ENCODE assay signal across 29 cellular contexts in the genomic region with DNA sequence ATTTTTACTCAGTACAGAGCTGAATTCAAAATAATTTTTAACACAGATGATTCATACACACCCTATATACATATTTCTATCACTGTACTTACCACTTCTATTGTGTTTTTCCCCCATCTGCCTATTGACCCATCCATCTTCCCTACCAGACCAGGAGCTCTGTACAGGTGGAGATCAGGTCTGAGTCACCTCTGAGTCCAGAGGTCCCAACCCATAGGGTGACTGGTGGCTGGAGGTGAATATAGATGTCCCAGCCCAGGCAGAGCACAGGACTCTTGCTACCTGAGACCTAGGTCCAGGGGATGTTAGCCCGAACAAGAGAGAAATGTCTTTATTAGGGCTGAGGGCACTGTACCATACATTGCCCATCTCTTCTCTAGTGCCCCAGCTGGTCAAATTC.
"Had no signal": no experiment of that assay in that cellular context is flagged by ENCODE, and none has a peak within 500 bp of the region (broad histone marks: within the 10 kb centered on the region; RNA-seq: fewer than 3 reads in every experiment).

No MANE protein-coding gene starts in this region.

- H3K27ac ChIP-seq: PC-9, VCaP had no signal

- H3K4me3 ChIP-seq: PC-9 had no signal

- H3K27ac Mint-ChIP-seq: activated B cell treated with CpG ODN at 0.5 μM for 24 hours; activated CD4-positive, alpha-beta memory T cell treated with anti-CD3 and anti-CD28 coated beads, Interleukin-2, amount 10 ng/mL, durations not matched to agents 7 days and 5 days; activated CD8-positive, alpha-beta memory T cell treated with anti-CD3 and anti-CD28 coated beads, Interleukin-2, amount 10 ng/mL, durations not matched to agents 7 days and 5 days; activated naive CD4-positive, alpha-beta T cell treated with anti-CD3 and anti-CD28 coated beads, Interleukin-2, amount 10 ng/mL, durations not matched to agents 7 days and 5 days; activated naive CD8-positive, alpha-beta T cell; activated naive CD8-positive, alpha-beta T cell treated with anti-CD3 and anti-CD28 coated beads, Interleukin-2, amount 50 U/mL, for 24 hours had no signal

- H3K36me3 Mint-ChIP-seq: activated CD8-positive, alpha-beta memory T cell treated with anti-CD3 and anti-CD28 coated beads, Interleukin-2, amount 10 ng/mL, durations not matched to agents 7 days and 5 days; activated naive CD4-positive, alpha-beta T cell treated with anti-CD3 and anti-CD28 coated beads, Interleukin-2, amount 10 ng/mL, durations not matched to agents 7 days and 5 days; brain had no signal

- H3K4me3 Mint-ChIP-seq: activated B cell treated with CpG ODN at 0.5 μM for 24 hours; activated CD4-positive, alpha-beta memory T cell treated with anti-CD3 and anti-CD28 coated beads, Interleukin-2, amount 10 ng/mL, durations not matched to agents 7 days and 5 days; activated CD8-positive, alpha-beta memory T cell treated with anti-CD3 and anti-CD28 coated beads, Interleukin-2, amount 10 ng/mL, durations not matched to agents 7 days and 5 days; activated naive CD4-positive, alpha-beta T cell treated with anti-CD3 and anti-CD28 coated beads, Interleukin-2, amount 10 ng/mL, durations not matched to agents 7 days and 5 days; activated naive CD8-positive, alpha-beta T cell; activated naive CD8-positive, alpha-beta T cell treated with anti-CD3 and anti-CD28 coated beads, Interleukin-2, amount 50 U/mL, for 24 hours; brain had no signal

- DNase-seq: activated B cell treated with CpG ODN at 0.5 μM for 24 hours; activated CD4-positive, alpha-beta memory T cell treated with anti-CD3 and anti-CD28 coated beads, Interleukin-2, amount 10 ng/mL, durations not matched to agents 7 days and 5 days; activated CD4-positive, alpha-beta T cell treated with anti-CD3 and anti-CD28 coated beads for 48 hours; activated CD4-positive, CD25-positive, alpha-beta regulatory T cell treated with anti-CD3 and anti-CD28 coated beads, Interleukin-2, amount 50 U/mL, for 72 hours; activated CD8-positive, alpha-beta memory T cell treated with anti-CD3 and anti-CD28 coated beads for 24 hours; activated CD8-positive, alpha-beta memory T cell treated with anti-CD3 and anti-CD28 coated beads, Interleukin-2, amount 10 ng/mL, durations not matched to agents 7 days and 5 days; activated CD8-positive, alpha-beta memory T cell treated with anti-CD3 and anti-CD28 coated beads, Interleukin-2, amount 50 U/mL, for 48 hours; activated effector memory CD4-positive, alpha-beta T cell treated with Interleukin-2 at 50 U/mL for 16 hours; activated naive CD4-positive, alpha-beta T cell treated with anti-CD3 and anti-CD28 coated beads, Interleukin-2, amount 10 ng/mL, durations not matched to agents 7 days and 5 days; activated naive CD8-positive, alpha-beta T cell treated with anti-CD3 and anti-CD28 coated beads, Interleukin-2, amount 50 U/mL, for 24 hours; activated T-cell treated with anti-CD3 and anti-CD28 coated beads, Interleukin-2, amount 50 U/mL, for 48 hours; anterior cingulate cortex; caudate nucleus; Kasumi-1; KG1; MM.1S; NCI-H187; NCI-H2227 treated with DMSO at 0.1 percent for 48 hours; NCI-H446; NCI-H526 treated with DMSO at 0.1 percent for 48 hours; PC-9; Right ventricle myocardium superior; SW 1271; T-helper 1 cell; T-helper 2 cell; T-helper 9 cell had no signal

- H3K27me3 Mint-ChIP-seq: activated B cell treated with CpG ODN at 0.5 μM for 24 hours; activated CD4-positive, alpha-beta memory T cell treated with anti-CD3 and anti-CD28 coated beads, Interleukin-2, amount 10 ng/mL, durations not matched to agents 7 days and 5 days; activated CD8-positive, alpha-beta memory T cell treated with anti-CD3 and anti-CD28 coated beads, Interleukin-2, amount 10 ng/mL, durations not matched to agents 7 days and 5 days; activated naive CD4-positive, alpha-beta T cell treated with anti-CD3 and anti-CD28 coated beads, Interleukin-2, amount 10 ng/mL, durations not matched to agents 7 days and 5 days; activated naive CD8-positive, alpha-beta T cell; activated naive CD8-positive, alpha-beta T cell treated with anti-CD3 and anti-CD28 coated beads, Interleukin-2, amount 50 U/mL, for 24 hours; brain had no signal

- ATAC-seq: activated CD8-positive, alpha-beta memory T cell treated with anti-CD3 and anti-CD28 coated beads, Interleukin-2, amount 10 ng/mL, durations not matched to agents 7 days and 5 days; activated naive CD8-positive, alpha-beta T cell treated with anti-CD3 and anti-CD28 coated beads, Interleukin-2, amount 50 U/mL, for 24 hours had no signal

- H3K9me3 Mint-ChIP-seq: activated B cell treated with CpG ODN at 0.5 μM for 24 hours; activated CD4-positive, alpha-beta memory T cell treated with anti-CD3 and anti-CD28 coated beads, Interleukin-2, amount 10 ng/mL, durations not matched to agents 7 days and 5 days; activated naive CD4-positive, alpha-beta T cell treated with anti-CD3 and anti-CD28 coated beads, Interleukin-2, amount 10 ng/mL, durations not matched to agents 7 days and 5 days; activated naive CD8-positive, alpha-beta T cell treated with anti-CD3 and anti-CD28 coated beads, Interleukin-2, amount 50 U/mL, for 24 hours; brain had no signal
